Comparison of ENCODE assay signal across 1 cellular context in the genomic region with DNA sequence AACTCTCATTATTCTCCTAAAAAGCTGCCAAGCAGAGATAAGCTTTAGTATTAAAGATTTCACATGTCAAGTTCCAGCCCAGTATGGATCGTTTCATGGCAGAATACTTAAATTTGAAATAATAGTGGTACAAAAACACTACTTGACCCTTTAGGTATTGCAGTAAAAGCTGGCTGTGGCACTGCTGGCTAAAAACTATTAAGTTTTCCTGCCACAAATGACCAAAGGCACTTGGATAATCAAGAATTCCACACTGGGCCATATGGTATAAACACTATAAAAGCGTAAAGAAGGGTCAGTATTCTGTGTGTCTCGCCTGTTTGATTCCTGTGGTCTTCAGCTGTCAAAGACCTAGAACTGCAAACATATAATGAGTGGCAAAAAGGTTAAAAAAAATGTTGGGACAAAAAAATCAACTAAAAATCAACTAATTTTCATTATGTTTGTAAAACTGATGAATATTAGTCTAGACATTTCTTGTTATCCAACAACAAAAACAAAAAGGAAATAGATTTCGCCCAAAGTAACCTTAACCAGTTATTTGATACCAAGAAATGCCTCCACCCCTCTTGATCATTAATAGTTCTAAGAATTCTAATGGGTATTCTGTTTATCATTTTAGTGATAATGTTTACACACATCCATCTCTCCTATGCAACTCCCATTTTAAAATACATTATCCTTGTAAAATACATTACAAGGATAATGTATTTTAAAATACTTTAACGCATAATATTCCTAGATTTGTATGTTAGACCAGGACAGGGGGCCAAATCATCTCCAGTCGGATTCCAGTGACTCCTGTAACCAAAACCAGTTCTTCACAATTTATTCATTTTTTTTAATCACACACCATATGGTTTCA.
TF ChIP-seq lines count a peak whose summit lies in the region.

No MANE protein-coding gene starts in this region.

TF ChIP-seq in GM12878, 131 proteins besides CTCF, POLR2A, EP300 and RAD21 (continued from another document):
- TF ChIP-seq PAX5 (IDR thresholded peaks at IDR 0.05; ENCODE audit: borderline replicate concordance, low read depth, low read length), result no peak
- no peak for TF ChIP-seq BHLHE40 (IDR thresholded peaks at IDR 0.05; ENCODE audit: borderline replicate concordance in 1 of 2, low read depth in 2 of 2, low read length in 1 of 2)
- TF ChIP-seq, protein P1, sequence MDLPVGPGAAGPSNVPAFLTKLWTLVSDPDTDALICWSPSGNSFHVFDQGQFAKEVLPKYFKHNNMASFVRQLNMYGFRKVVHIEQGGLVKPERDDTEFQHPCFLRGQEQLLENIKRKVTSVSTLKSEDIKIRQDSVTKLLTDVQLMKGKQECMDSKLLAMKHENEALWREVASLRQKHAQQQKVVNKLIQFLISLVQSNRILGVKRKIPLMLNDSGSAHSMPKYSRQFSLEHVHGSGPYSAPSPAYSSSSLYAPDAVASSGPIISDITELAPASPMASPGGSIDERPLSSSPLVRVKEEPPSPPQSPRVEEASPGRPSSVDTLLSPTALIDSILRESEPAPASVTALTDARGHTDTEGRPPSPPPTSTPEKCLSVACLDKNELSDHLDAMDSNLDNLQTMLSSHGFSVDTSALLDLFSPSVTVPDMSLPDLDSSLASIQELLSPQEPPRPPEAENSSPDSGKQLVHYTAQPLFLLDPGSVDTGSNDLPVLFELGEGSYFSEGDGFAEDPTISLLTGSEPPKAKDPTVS (IDR thresholded peaks at IDR 0.05; ENCODE audit: low read depth, low read length), result no peak
- no peak for TF ChIP-seq CBFB (IDR thresholded peaks at IDR 0.05; ENCODE audit: low read depth)
- no peak for TF ChIP-seq USF1 (IDR thresholded peaks at IDR 0.05; ENCODE audit: borderline replicate concordance, extremely low read length, insufficient read depth, low read depth, low read length)
- no peak for TF ChIP-seq ZZZ3 (IDR thresholded peaks at IDR 0.05; ENCODE audit: control insufficient read depth, insufficient read length, low read depth)
- TF ChIP-seq TCF3 (IDR thresholded peaks at IDR 0.05; ENCODE audit: borderline replicate concordance, insufficient read depth, low read depth, low read length), result no peak
- TF ChIP-seq RB1 (IDR thresholded peaks at IDR 0.05; ENCODE audit: borderline replicate concordance), result no peak
- TF ChIP-seq SMAD5 (IDR thresholded peaks at IDR 0.05; ENCODE audit: low read depth), result no peak
- TF ChIP-seq SUPT20H (IDR thresholded peaks at IDR 0.05; ENCODE audit: borderline replicate concordance, control insufficient read depth, low read depth, low read length), result no peak
- TF ChIP-seq CHD2 (IDR thresholded peaks at IDR 0.05; ENCODE audit: borderline replicate concordance, low read depth, low read length), result no peak
- no peak for TF ChIP-seq MXI1 (IDR thresholded peaks at IDR 0.05; ENCODE audit: low read depth, low read length)
- no peak for TF ChIP-seq POU2F2 (IDR thresholded peaks at IDR 0.05; ENCODE audit: borderline replicate concordance, low read depth, low read length)
